21 cellular contexts compared by ENCODE assay signal in genomic region chr20:16535281-16535680, GRCh38.
"Had no signal": no experiment of that assay in that cellular context is flagged by ENCODE, and none has a peak within 500 bp of the region (broad histone marks: within the 10 kb centered on the region; RNA-seq: fewer than 3 reads in every experiment).

No MANE protein-coding gene starts in this region.

- H3K27ac ChIP-seq: dorsolateral prefrontal cortex, hepatocyte, psoas muscle, spleen, tibial artery, upper lobe of right lung, vagina had no signal

- H3K27me3 ChIP-seq: dorsolateral prefrontal cortex, hepatocyte, spleen, tibial artery, upper lobe of right lung, vagina had no signal

- DNase-seq: dorsolateral prefrontal cortex; effector CD8-positive, alpha-beta T cell; foreskin melanocyte; head of caudate nucleus; left colon; left ventricle myocardium superior; mesenchymal stem cell; naive B cell; psoas muscle; retina; spleen; stimulated activated CD4-positive, alpha-beta T cell treated with anti-CD3 and anti-CD28 coated beads, Interleukin-15, amount 100 ng/mL, for 24 hours; stimulated activated CD4-positive, alpha-beta T cell treated with anti-CD3 and anti-CD28 coated beads, Interleukin-1b, Interleukin-23, amount 100 ng/mL, for 48 hours; stimulated activated CD4-positive, alpha-beta T cell treated with anti-CD3 and anti-CD28 coated beads, Interleukin-4, amount 100 ng/mL, for 24 hours; tibial artery; upper lobe of right lung had no signal

- H3K36me3 ChIP-seq: spleen, tibial artery, upper lobe of right lung, vagina had no signal

- H3K4me2 ChIP-seq: hepatocyte had no signal

- H3K4me3 ChIP-seq: dorsolateral prefrontal cortex, hepatocyte, lung, psoas muscle, spleen, tibial artery, upper lobe of right lung, vagina had no signal

- H3K4me1 ChIP-seq: tibial artery, vagina had no signal

- ATAC-seq: left colon; left ventricle myocardium superior; psoas muscle; sciatic nerve; stimulated activated memory B cell treated with anti-CD40 and anti-IgM and Interleukin-4, amounts not matched to agents 10 μg/mL and 1 μg/mL and 100 μg/mL, for 72 hours; upper lobe of right lung had no signal

- H3K9me3 ChIP-seq: psoas muscle, spleen, tibial artery, upper lobe of right lung, vagina had no signal
